In genomic region chr9:96938957-96939356, GRCh38 we compare ENCODE assay signal across 4 cellular contexts. TPM values are rescaled to one million over a fixed set of nuclear protein-coding genes. Genes with fewer than 3 reads are reported as not detected.
"Had no signal": no experiment of that assay in that cellular context is flagged by ENCODE, and none has a peak within 500 bp of the region (broad histone marks: within the 10 kb centered on the region; RNA-seq: fewer than 3 reads in every experiment).

No MANE protein-coding gene starts in this region.

RNA-seq across cellular contexts. Expression of gene NUTM2G, which starts 10.3 kb away (rescaled TPM):
- total RNA-seq: GM23248, H1, H4, HFFc6 had no signal
- polyA plus RNA-seq: GM23248 had no signal
